15 cellular contexts compared by ENCODE assay signal in genomic region chr5:10599828-10600227, GRCh38. TPM values are rescaled to one million over a fixed set of nuclear protein-coding genes. Genes with fewer than 3 reads are reported as not detected.
DNase-seq lines count a peak whose midpoint lies in the region; ATAC-seq, FAIRE-seq and TF ChIP-seq lines count a peak whose summit lies in the region.
"Had no signal": no experiment of that assay in that cellular context is flagged by ENCODE, and none has a peak within 500 bp of the region (broad histone marks: within the 10 kb centered on the region; RNA-seq: fewer than 3 reads in every experiment).

No MANE protein-coding gene starts in this region.

- TF ChIP-seq POLR2A in HCT116 (IDR thresholded peaks at IDR 0.05; ENCODE audit: borderline replicate concordance, extremely low read depth, insufficient read depth, insufficient read length): no peak
- TF ChIP-seq POLR2A in HepG2 (IDR thresholded peaks at IDR 0.05; ENCODE audit: insufficient read depth in 1 of 2, low read depth in 2 of 2, low read length in 2 of 2): no peak

- no peaks in the 10 kb centered on the region for H3K27me3 ChIP-seq in HCT116 (ENCODE audit: insufficient read depth, low read length)
- no peaks in the 10 kb centered on the region for H3K27me3 ChIP-seq in RWPE2 (ENCODE audit: insufficient read depth, poor library complexity, severe bottlenecking)
- H3K27me3 ChIP-seq in HepG2 (ENCODE audit: control insufficient read depth in 1 of 2, insufficient read depth in 2 of 2, low read length in 2 of 2): no peaks in the 10 kb centered on the region
- H3K27me3 ChIP-seq: right lobe of liver had no signal

- DNase-seq in HCT116 (ENCODE audit: low read depth, low spot score) (no peak), RWPE2 (ENCODE audit: low spot score) (no peak), epithelial cell of esophagus (ENCODE audit: low read depth) (peak; percentile 89), skeletal muscle cell (ENCODE audit: low read depth) (peak; percentile 36), HepG2 (ENCODE audit: low spot score) (no peak)
- no peak for DNase-seq in activated T-helper 2 cell treated with anti-CD3 and anti-CD28 coated beads, Interferon-gamma antibody, Interleukin-2, Interleukin-4, amounts not matched to agents 10 μg/mL and 5 μg/mL and 100 μg/mL, durations not matched to agents 14 hours and 24 hours and 36 hours (ENCODE audit: low spot score)
- DNase-seq in natural killer cell treated with Interleukin-12 subunit alpha and Interleukin-12 subunit beta and Interleukin-15 and Interleukin-18, amount 100 ng/mL, for 72 hours (ENCODE audit: low spot score): no peak
- DNase-seq: activated CD4-positive, CD25-positive, alpha-beta regulatory T cell treated with anti-CD3 and anti-CD28 coated beads, Interleukin-2, amount 50 U/mL, for 72 hours; activated T-cell treated with anti-CD3 and anti-CD28 coated beads, Interleukin-2, amount 50 U/mL, for 48 hours; CD8-positive, alpha-beta T cell; central memory CD4-positive, alpha-beta T cell; NCI-H1694 treated with DMSO at 0.1 percent for 48 hours; NCI-H748 treated with DMSO at 0.1 percent for 48 hours; right lobe of liver had no signal

- TF ChIP-seq EP300 in HepG2 (IDR thresholded peaks at IDR 0.05; ENCODE audit: low read depth in 2 of 2, low read length in 2 of 2) (no peak), HepG2 (CRISPR knock-in tag; IDR thresholded peaks at IDR 0.05; ENCODE audit: borderline replicate concordance) (no peak)

- CTCF ChIA-PET in HCT116 (lab: Charles Lee) (no interaction called here), HepG2 (lab: Yijun Ruan, JAX; ENCODE audit: low intra/inter-chr PET ratio, low total read pairs) (no interaction called here)

- no peaks in the 10 kb centered on the region for H3K9me2 ChIP-seq in HCT116 (ENCODE audit: insufficient read depth)

- H3K4me1 ChIP-seq in HCT116 (ENCODE audit: control insufficient read depth in 1 of 2, insufficient read depth in 2 of 2, low read length in 2 of 2) (peaks cover 40 to 63% of the 10 kb centered on the region in 2 experiments), RWPE2 (ENCODE audit: insufficient read depth, poor library complexity, severe bottlenecking) (peaks cover 43% of the 10 kb centered on the region), HepG2 (ENCODE audit: insufficient read depth, low read length) (peaks cover 29% of the 10 kb centered on the region)

- H3K9ac ChIP-seq in HCT116 (ENCODE audit: low read length) (no peak overlapping the region), HepG2 (ENCODE audit: insufficient read depth, low read depth, low read length) (no peak overlapping the region)

- TF ChIP-seq RAD21 in HCT116 (IDR thresholded peaks at IDR 0.05; ENCODE audit: low read depth) (no peak), HepG2 (CRISPR knock-in tag; IDR thresholded peaks at IDR 0.05) (no peak)

- no peaks in the 10 kb centered on the region for H3K36me3 ChIP-seq in HCT116 (ENCODE audit: control insufficient read depth in 1 of 2, insufficient read depth in 2 of 2, low read length in 2 of 2)
- no peaks in the 10 kb centered on the region for H3K36me3 ChIP-seq in RWPE2 (ENCODE audit: low read depth)
- H3K36me3 ChIP-seq in HepG2 (replicated peaks in 1 of 2; ENCODE audit: control insufficient read depth in 1 of 2, insufficient read depth in 2 of 2, low read length in 2 of 2): no peaks in the 10 kb centered on the region
- H3K36me3 ChIP-seq: right lobe of liver had no signal

- RAD21 ChIA-PET in HCT116 (lab: Charles Lee; ENCODE audit: low non-redundant PET in 1 of 2, low total read pairs in 2 of 2, uncharacterized antibody in 2 of 2, unreplicated experiment in 2 of 2): no interaction called here

- no peak for TF ChIP-seq CTCF in HCT116 (IDR thresholded peaks at IDR 0.05 in 2 of 3, conservative IDR thresholded peaks at IDR 0.05 in 1 of 3; ENCODE audit: borderline replicate concordance in 1 of 3, insufficient read depth in 1 of 3, low read depth in 2 of 3, low read length in 2 of 3)
- TF ChIP-seq CTCF in RWPE2 (IDR thresholded peaks at IDR 0.05; ENCODE audit: poor library complexity, severe bottlenecking): no peak
- no peak for TF ChIP-seq CTCF in epithelial cell of esophagus (IDR thresholded peaks at IDR 0.05; ENCODE audit: insufficient read depth, low read depth, low read length, missing control alignments)
- TF ChIP-seq CTCF in HepG2 (CRISPR knock-in tag; IDR thresholded peaks at IDR 0.05): no peak

- H3K27ac Mint-ChIP-seq in activated T-helper 2 cell treated with anti-CD3 and anti-CD28 coated beads, Interferon-gamma antibody, Interleukin-2, Interleukin-4, amounts not matched to agents 10 μg/mL and 5 μg/mL and 100 μg/mL, durations not matched to agents 14 hours and 24 hours and 36 hours: no peak overlapping the region
- H3K27ac Mint-ChIP-seq in natural killer cell treated with Interleukin-12 subunit alpha and Interleukin-12 subunit beta and Interleukin-15 and Interleukin-18, amount 100 ng/mL, for 72 hours: no peak overlapping the region
- H3K27ac Mint-ChIP-seq: CD8-positive, alpha-beta T cell had no signal

- no peak for FAIRE-seq in HepG2 (lab: Jason Lieb, UNC)

- H3K79me2 ChIP-seq in HCT116 (ENCODE audit: insufficient read depth, low read length) (peaks cover 53% of the 10 kb centered on the region; the same call in 1 of the 2 replicates), HepG2 (ENCODE audit: insufficient read depth, low read length) (no peaks in the 10 kb centered on the region)

- H3K9me3 Mint-ChIP-seq in activated T-helper 2 cell treated with anti-CD3 and anti-CD28 coated beads, Interferon-gamma antibody, Interleukin-2, Interleukin-4, amounts not matched to agents 10 μg/mL and 5 μg/mL and 100 μg/mL, durations not matched to agents 14 hours and 24 hours and 36 hours: peaks cover 8% of the 10 kb centered on the region
- no peaks in the 10 kb centered on the region for H3K9me3 Mint-ChIP-seq in natural killer cell treated with Interleukin-12 subunit alpha and Interleukin-12 subunit beta and Interleukin-15 and Interleukin-18, amount 100 ng/mL, for 72 hours
- H3K9me3 Mint-ChIP-seq: CD8-positive, alpha-beta T cell had no signal

- no TSS peak for BruUV-seq in HCT116 (replicated peaks; lab: Mats Ljungman, UMichigan)
- BruUV-seq in HepG2 (replicated peaks; lab: Mats Ljungman, UMichigan): no TSS peak

- intact Hi-C loops in HCT116 (cut with micrococcal nuclease) (no loop called here), HepG2 (cut with micrococcal nuclease; ENCODE audit: unreplicated experiment) (no loop called here)
- intact Hi-C loops in activated T-helper 2 cell treated with anti-CD3 and anti-CD28 coated beads, Interferon-gamma antibody, Interleukin-2, Interleukin-4, amounts not matched to agents 10 μg/mL and 5 μg/mL and 100 μg/mL, durations not matched to agents 14 hours and 24 hours and 36 hours (cut with micrococcal nuclease): no loop called here

- no peak overlapping the region for H3K27ac ChIP-seq in HCT116 (ENCODE audit: low read depth, low read length)
- peak overlapping the region; percentile 61 for H3K27ac ChIP-seq in RWPE2 (ENCODE audit: poor library complexity, severe bottlenecking)
- no peak overlapping the region for H3K27ac ChIP-seq in HepG2 (ENCODE audit: extremely low read length, insufficient read depth, low read length)
- H3K27ac ChIP-seq: right lobe of liver had no signal

- H3K36me3 Mint-ChIP-seq in activated T-helper 2 cell treated with anti-CD3 and anti-CD28 coated beads, Interferon-gamma antibody, Interleukin-2, Interleukin-4, amounts not matched to agents 10 μg/mL and 5 μg/mL and 100 μg/mL, durations not matched to agents 14 hours and 24 hours and 36 hours (ENCODE audit: low read depth): peaks cover 34% of the 10 kb centered on the region
- no peaks in the 10 kb centered on the region for H3K36me3 Mint-ChIP-seq in natural killer cell treated with Interleukin-12 subunit alpha and Interleukin-12 subunit beta and Interleukin-15 and Interleukin-18, amount 100 ng/mL, for 72 hours
- H3K36me3 Mint-ChIP-seq: CD8-positive, alpha-beta T cell had no signal

- no peak overlapping the region for H3K4me3 Mint-ChIP-seq in activated T-helper 2 cell treated with anti-CD3 and anti-CD28 coated beads, Interferon-gamma antibody, Interleukin-2, Interleukin-4, amounts not matched to agents 10 μg/mL and 5 μg/mL and 100 μg/mL, durations not matched to agents 14 hours and 24 hours and 36 hours (ENCODE audit: low read depth)
- no peak overlapping the region for H3K4me3 Mint-ChIP-seq in natural killer cell treated with Interleukin-12 subunit alpha and Interleukin-12 subunit beta and Interleukin-15 and Interleukin-18, amount 100 ng/mL, for 72 hours
- H3K4me3 Mint-ChIP-seq: CD8-positive, alpha-beta T cell had no signal

- ATAC-seq in HCT116 (no peak), RWPE2 (ENCODE audit: low read depth) (peak; percentile 35), GM21786 (IDR thresholded peaks at IDR 0.05; ENCODE audit: unreplicated experiment) (no peak), HepG2 (no peak)
- ATAC-seq in natural killer cell treated with Interleukin-12 subunit alpha and Interleukin-12 subunit beta and Interleukin-15 and Interleukin-18, amount 100 ng/mL, for 72 hours: no peak
- ATAC-seq: CD8-positive, alpha-beta T cell; right lobe of liver had no signal

- in situ Hi-C loops in HepG2 (cut with HindIII; ENCODE audit: extremely low pct_ligation_motif_present, low pct_unique_long_range_greater_than_20kb): no loop called here

- no peaks in the 10 kb centered on the region for H4K20me1 ChIP-seq in HCT116 (ENCODE audit: insufficient read depth)
- no peaks in the 10 kb centered on the region for H4K20me1 ChIP-seq in HepG2 (ENCODE audit: insufficient read depth, low read length)

- H3K27me3 Mint-ChIP-seq in activated T-helper 2 cell treated with anti-CD3 and anti-CD28 coated beads, Interferon-gamma antibody, Interleukin-2, Interleukin-4, amounts not matched to agents 10 μg/mL and 5 μg/mL and 100 μg/mL, durations not matched to agents 14 hours and 24 hours and 36 hours (ENCODE audit: low read depth): no peaks in the 10 kb centered on the region
- H3K27me3 Mint-ChIP-seq in natural killer cell treated with Interleukin-12 subunit alpha and Interleukin-12 subunit beta and Interleukin-15 and Interleukin-18, amount 100 ng/mL, for 72 hours: peaks cover 0 to 2% of the 10 kb centered on the region in 2 donors

- H2AFZ ChIP-seq in HCT116 (ENCODE audit: low read depth, low read length, poor library complexity, severe bottlenecking): no peak overlapping the region
- H2AFZ ChIP-seq in HepG2 (ENCODE audit: low read length): no peak overlapping the region

- H3K4me2 ChIP-seq in HCT116 (ENCODE audit: low read length) (peak overlapping the region; percentile 58), HepG2 (ENCODE audit: low read depth, low read length) (no peak overlapping the region)

- peaks cover 56% of the 10 kb centered on the region for H3K4me1 Mint-ChIP-seq in activated T-helper 2 cell treated with anti-CD3 and anti-CD28 coated beads, Interferon-gamma antibody, Interleukin-2, Interleukin-4, amounts not matched to agents 10 μg/mL and 5 μg/mL and 100 μg/mL, durations not matched to agents 14 hours and 24 hours and 36 hours (ENCODE audit: low read depth)
- peaks cover 22 to 26% of the 10 kb centered on the region in 2 donors for H3K4me1 Mint-ChIP-seq in natural killer cell treated with Interleukin-12 subunit alpha and Interleukin-12 subunit beta and Interleukin-15 and Interleukin-18, amount 100 ng/mL, for 72 hours (ENCODE audit: low read depth in 2 of 2)

- H3K4me3 ChIP-seq in HCT116 (replicated peaks in 1 of 2; ENCODE audit: low read depth in 1 of 2, low read length in 2 of 2) (no peak overlapping the region), RWPE2 (ENCODE audit: severe bottlenecking) (no peak overlapping the region), epithelial cell of esophagus (ENCODE audit: low read length) (no peak overlapping the region), skeletal muscle cell (ENCODE audit: low read depth, low read length) (no peak overlapping the region), HepG2 (replicated peaks in 1 of 3; ENCODE audit: insufficient read depth in 1 of 3, low read depth in 2 of 3, low read length in 3 of 3) (no peak overlapping the region)
- H3K4me3 ChIP-seq: right lobe of liver had no signal

- no peaks in the 10 kb centered on the region for H3K9me3 ChIP-seq in HCT116 (ENCODE audit: control insufficient read depth in 1 of 2, insufficient read depth in 1 of 2, low read depth in 1 of 2, low read length in 2 of 2)
- H3K9me3 ChIP-seq in RWPE2 (ENCODE audit: severe bottlenecking): no peaks in the 10 kb centered on the region
- H3K9me3 ChIP-seq in HepG2 (ENCODE audit: low read length): no peaks in the 10 kb centered on the region
- H3K9me3 ChIP-seq: right lobe of liver had no signal

- POLR2A ChIA-PET in HCT116 (lab: Charles Lee) (no interaction called here), HepG2 (lab: Yijun Ruan, JAX) (no interaction called here)

RNA-seq across cellular contexts. Expression of gene ANKRD33B, which starts 36.0 kb away (rescaled TPM):
- 10.9 TPM for total RNA-seq in HCT116 (2021; ENCODE audit: unreplicated experiment)
- polyA plus RNA-seq in HCT116 (2012): 3.8 and 4.5 TPM in 2 replicates
- total RNA-seq in activated T-helper 2 cell treated with anti-CD3 and anti-CD28 coated beads, Interferon-gamma antibody, Interleukin-2, Interleukin-4, amounts not matched to agents 10 μg/mL and 5 μg/mL and 100 μg/mL, durations not matched to agents 14 hours and 24 hours and 36 hours: 31.1 and 31.5 TPM in 2 replicates
- 10 to 100 TPM; 10.9 to 18.9 TPM for total RNA-seq in natural killer cell treated with Interleukin-12 subunit alpha and Interleukin-12 subunit beta and Interleukin-15 and Interleukin-18, amount 100 ng/mL, for 72 hours
- 0.02 TPM in 1 of 2 replicates, not detected in the other for total RNA-seq in HepG2 (2016; rRNA removed; fragmentation: Illumina TruSeq; extraction: Trizol)
- not detected in 2 replicates for total RNA-seq in HepG2 (2016; cell fraction: cytosol; rRNA removed; fragmentation: Illumina TruSeq; extraction: Trizol; ENCODE audit: low read depth)
- total RNA-seq in HepG2 (2016; cell fraction: insoluble cytoplasmic fraction; rRNA removed; fragmentation: Illumina TruSeq; extraction: Trizol): 0.02 and 0.03 TPM in 2 replicates
- 0.03 TPM in 1 of 2 replicates, not detected in the other for total RNA-seq in HepG2 (2016; cell fraction: membrane; rRNA removed; fragmentation: Illumina TruSeq; extraction: Trizol)
- 0.09 TPM in 1 of 2 replicates, not detected in the other for total RNA-seq in HepG2 (2016; cell fraction: nucleus; rRNA removed; fragmentation: Illumina TruSeq; extraction: Trizol)
- not detected in 2 replicates for polyA plus RNA-seq in HepG2 (2011; rRNA removed)
- polyA plus RNA-seq in HepG2 (2011; cell fraction: cytosol; rRNA removed): not detected in 2 replicates
- 0.02 and 0.03 TPM in 2 replicates for polyA plus RNA-seq in HepG2 (2011; cell fraction: nucleus; rRNA removed)
- not detected in 2 replicates for polyA plus RNA-seq in HepG2 (2012)
- not detected in 2 replicates for polyA plus RNA-seq in HepG2 (2016; cell fraction: cytosol; fragmentation: Illumina TruSeq; extraction: Trizol; ENCODE audit: low read depth)
- not detected in 2 replicates for polyA plus RNA-seq in HepG2 (2016; cell fraction: insoluble cytoplasmic fraction; fragmentation: Illumina TruSeq; extraction: Trizol; ENCODE audit: low read depth)
- not detected in 2 replicates for polyA plus RNA-seq in HepG2 (2016; cell fraction: membrane; fragmentation: Illumina TruSeq; extraction: Trizol; ENCODE audit: low read depth)
- polyA plus RNA-seq in HepG2 (2016; cell fraction: nucleus; fragmentation: Illumina TruSeq; extraction: Trizol; ENCODE audit: insufficient read depth, low read depth): 0.11 TPM in 1 of 2 replicates, not detected in the other
- polyA minus RNA-seq in HepG2 (2011; rRNA and poly(A)+ RNA removed; ENCODE audit: low replicate concordance): 0.02 and 9.0 TPM in 2 replicates
- polyA minus RNA-seq in HepG2 (2011; cell fraction: cytosol; rRNA and poly(A)+ RNA removed): 0.09 TPM in 1 of 2 replicates, not detected in the other
- polyA minus RNA-seq in HepG2 (2011; cell fraction: nucleus; rRNA and poly(A)+ RNA removed): not detected in 2 replicates

Comparison
In these comparisons a context has a peak if more than half of its experiments do, and no peak if none do; other contexts are left out.
1. DNase-seq: peak in epithelial cell of esophagus (single experiment) and skeletal muscle cell (single experiment); none in HCT116 (single experiment), RWPE2 (single experiment), activated T-helper 2 cell treated with anti-CD3 and anti-CD28 coated beads, Interferon-gamma antibody, Interleukin-2, Interleukin-4, amounts not matched to agents 10 μg/mL and 5 μg/mL and 100 μg/mL, durations not matched to agents 14 hours and 24 hours and 36 hours (single experiment), natural killer cell treated with Interleukin-12 subunit alpha and Interleukin-12 subunit beta and Interleukin-15 and Interleukin-18, amount 100 ng/mL, for 72 hours (single experiment) and HepG2 (single experiment).
2. RNA of gene ANKRD33B, which starts 36.0 kb away (total RNA-seq): 31.1 to 31.5 TPM in activated T-helper 2 cell treated with anti-CD3 and anti-CD28 coated beads, Interferon-gamma antibody, Interleukin-2, Interleukin-4, amounts not matched to agents 10 μg/mL and 5 μg/mL and 100 μg/mL, durations not matched to agents 14 hours and 24 hours and 36 hours, 10.9 to 18.9 TPM in natural killer cell treated with Interleukin-12 subunit alpha and Interleukin-12 subunit beta and Interleukin-15 and Interleukin-18, amount 100 ng/mL, for 72 hours and 10.9 TPM in HCT116 (single experiment); 0.02 to 0.09 TPM in HepG2; every median in the first group is over 10 times any median in the second.
3. Of the 20 proteins assayed by ChIP-seq in both HepG2 and HCT116: peak only in HepG2: none; only in HCT116: FOSL1; in both: none; in neither: 19.